1 cellular context compared by ENCODE assay signal in the genomic region with DNA sequence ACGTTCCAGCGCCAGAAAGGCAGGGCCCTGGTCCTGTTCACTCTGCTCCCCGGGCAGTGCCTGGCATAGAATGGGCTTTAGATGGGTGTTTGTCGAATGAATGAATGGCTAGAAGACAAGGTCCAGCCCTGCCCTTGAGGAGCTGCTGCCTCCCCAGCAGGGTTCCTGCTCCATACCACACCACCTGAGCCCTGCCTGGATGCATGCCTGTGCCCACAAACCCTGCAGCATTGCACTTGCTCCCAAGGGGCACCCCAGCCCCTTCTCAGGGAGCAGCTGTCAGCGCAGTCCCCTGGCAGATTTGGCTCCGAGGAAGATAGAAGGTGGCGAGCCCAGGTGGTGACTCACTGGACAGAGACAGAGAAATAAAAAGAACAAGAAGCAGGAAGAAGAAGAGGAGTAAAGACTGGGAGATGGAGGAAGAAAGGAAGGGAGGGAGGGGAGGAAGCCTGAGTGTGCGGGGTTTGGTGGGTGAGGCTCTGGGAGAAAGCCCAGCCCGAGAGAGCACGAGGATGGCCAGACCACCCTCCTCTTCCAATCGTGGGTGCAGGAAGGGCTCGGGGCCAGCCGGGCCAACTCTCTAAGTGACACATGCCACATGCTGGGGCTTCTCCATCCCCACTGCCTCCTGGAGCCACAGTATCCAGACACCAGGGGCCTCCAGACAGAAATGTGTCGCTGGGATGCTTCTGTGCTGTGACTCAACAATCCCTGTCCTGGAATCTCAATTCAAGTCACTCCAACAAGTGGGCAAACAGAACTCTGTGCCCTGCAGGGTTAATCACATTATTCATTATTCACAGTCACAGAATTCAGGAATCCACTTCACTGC.
TF ChIP-seq lines count a peak whose summit lies in the region.

No MANE protein-coding gene starts in this region.

TF ChIP-seq in H1, 55 proteins besides CTCF, POLR2A, EP300 and RAD21:
- TF ChIP-seq CHD2 (IDR thresholded peaks at IDR 0.05; ENCODE audit: low read length), result no peak
